ENCODE assay signal across 8 cellular contexts in the genomic region with DNA sequence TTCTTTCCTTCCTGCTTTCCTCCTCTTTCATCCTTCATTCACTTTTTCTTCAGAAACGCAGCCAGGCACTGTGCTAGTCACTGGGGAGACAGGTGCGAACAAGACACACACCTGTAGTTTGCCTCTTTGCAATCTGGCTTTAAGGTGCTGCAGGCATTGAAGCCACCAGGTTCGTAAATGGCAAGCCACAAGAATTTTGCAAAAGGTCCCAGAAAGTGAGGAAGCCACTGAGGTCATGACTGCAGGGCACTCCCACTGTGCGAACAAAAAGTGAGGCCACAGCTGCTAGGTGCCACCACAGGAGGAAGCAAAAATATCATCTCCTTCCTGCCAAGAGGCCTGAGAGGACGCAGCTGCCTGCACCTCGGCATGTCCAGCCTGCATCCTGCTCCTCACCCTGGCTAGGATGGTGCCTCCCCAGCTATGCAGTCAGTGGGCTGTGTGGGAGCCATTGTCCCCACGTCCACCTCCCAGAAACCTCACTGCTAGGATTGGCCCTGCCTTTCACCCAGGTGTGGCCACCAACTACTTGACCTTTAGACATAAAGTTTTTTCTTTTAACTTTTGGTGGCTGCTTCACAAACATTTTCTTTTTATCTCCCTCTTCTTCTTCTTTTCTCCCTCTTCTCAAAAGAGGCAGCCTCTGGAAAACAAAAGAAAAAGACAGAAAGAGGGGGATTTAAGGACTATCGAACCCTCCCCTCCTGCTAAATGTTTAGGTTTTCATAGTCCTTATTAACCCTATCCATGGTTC.
DNase-seq lines count a peak whose midpoint lies in the region; ATAC-seq and TF ChIP-seq lines count a peak whose summit lies in the region.

No MANE protein-coding gene starts in this region.

- no peaks in the 10 kb centered on the region for H3K9me2 ChIP-seq in PC-9 (ENCODE audit: insufficient read depth)

- H3K4me1 Mint-ChIP-seq in nephron progenitor cell, result peaks cover 5% of the 10 kb centered on the region

- no peaks in the 10 kb centered on the region for H3K9me3 ChIP-seq in PC-9 (ENCODE audit: insufficient read depth, low read depth)

- no peaks in the 10 kb centered on the region for H3K27me3 ChIP-seq in PC-9 (ENCODE audit: insufficient read depth, low read depth)

- no TSS peak for BruUV-seq in PC-9 (replicated peaks; lab: Mats Ljungman, UMichigan)

- peaks cover 23% of the 10 kb centered on the region for H3F3A ChIP-seq in PC-9 (ENCODE audit: insufficient read depth, low read depth)

- H4K20me1 ChIP-seq in PC-9 (ENCODE audit: insufficient read depth), result no peaks in the 10 kb centered on the region

- peaks cover 11% of the 10 kb centered on the region for H3K27me3 Mint-ChIP-seq in nephron progenitor cell (ENCODE audit: low read depth, poor library complexity)

- no peak overlapping the region for H3K4me3 Mint-ChIP-seq in nephron progenitor cell

- intact Hi-C loops in PC-9 (cut with micrococcal nuclease; ENCODE audit: unreplicated experiment), result loop anchor here (1.0 kb wide), 2 partner anchors 30 to 86 kb away; no protein-coding TSS in a partner anchor

- H3K27ac ChIP-seq in PC-9, result peak overlapping the region; percentile 71

- ATAC-seq in GM18505 (IDR thresholded peaks at IDR 0.05; ENCODE audit: unreplicated experiment), result peak; percentile 63
- peak; percentile 59 for ATAC-seq in HG02852 (IDR thresholded peaks at IDR 0.05; ENCODE audit: unreplicated experiment)
- ATAC-seq in omental fat pad (ENCODE audit: low FRiP score), result no peak

- peaks cover 33% of the 10 kb centered on the region for H3K4me1 ChIP-seq in PC-9 (replicated peaks; ENCODE audit: insufficient read depth)

- H3K36me3 ChIP-seq in PC-9 (ENCODE audit: low read depth), result no peaks in the 10 kb centered on the region

- no peaks in the 10 kb centered on the region for H3K36me3 Mint-ChIP-seq in nephron progenitor cell (ENCODE audit: low read depth)

- TF ChIP-seq CTCF in PC-9 (conservative IDR thresholded peaks at IDR 0.05) (no peak), nephron progenitor cell (IDR thresholded peaks at IDR 0.05) (no peak), omental fat pad (IDR thresholded peaks at IDR 0.05) (no peak)

- peak overlapping the region; percentile 50 for H3K27ac Mint-ChIP-seq in nephron progenitor cell

- POLR2A ChIA-PET in PC-9 (lab: Charles Lee; ENCODE audit: unreplicated experiment), result interaction anchor here (0.6 to 0.7 kb wide), 3 partner anchors 26 to 338 kb away, joined by 3 to 7 read pairs (median 3); no protein-coding TSS in a partner anchor

- peak overlapping the region; percentile 55; the same call in 1 of the 2 replicates for H2AFZ ChIP-seq in PC-9

- H3K9me3 Mint-ChIP-seq in nephron progenitor cell, result peaks cover 12% of the 10 kb centered on the region

- DNase-seq in PC-9 (peak; percentile 75 to 93), nephron progenitor cell (no peak), GM19238 (ENCODE audit: insufficient read length, low spot score) (no peak), NCI-H2029 treated with DMSO at 0.1 percent for 48 hours (lab: John Stamatoyannopoulos, UW) (no peak), omental fat pad (ENCODE audit: low spot score) (no peak)
- peak; percentile 14 for DNase-seq in activated T-helper 9 cell treated with anti-CD3 and anti-CD28 coated beads, Interleukin-2, amount 50 U/mL, for 16 hours (ENCODE audit: low read depth)

- TF ChIP-seq POLR2A in GM18505 (IDR thresholded peaks at IDR 0.05; ENCODE audit: borderline replicate concordance, extremely low read depth, insufficient read depth, insufficient read length), result no peak

- H3K4me3 ChIP-seq in PC-9, result no peak overlapping the region

- peak overlapping the region; percentile 46 for H3K4me2 ChIP-seq in PC-9

- H3K79me2 ChIP-seq in PC-9 (ENCODE audit: low read depth), result no peaks in the 10 kb centered on the region

- CTCF ChIA-PET in PC-9 (lab: Charles Lee), result interaction anchor here (0.6 to 1.3 kb wide), 2 partner anchors 53 to 196 kb away, joined by 3 to 6 read pairs; no protein-coding TSS in a partner anchor

Comparison
In these comparisons a context has a peak if more than half of its experiments do, and no peak if none do; other contexts are left out.
1. DNase-seq: peak in PC-9 (2 of 2) and activated T-helper 9 cell treated with anti-CD3 and anti-CD28 coated beads, Interleukin-2, amount 50 U/mL, for 16 hours (single experiment); none in nephron progenitor cell (single experiment), GM19238 (single experiment), NCI-H2029 treated with DMSO at 0.1 percent for 48 hours (single experiment) and omental fat pad (single experiment).